Comparison of ENCODE assay signal across 17 cellular contexts in the genomic region with DNA sequence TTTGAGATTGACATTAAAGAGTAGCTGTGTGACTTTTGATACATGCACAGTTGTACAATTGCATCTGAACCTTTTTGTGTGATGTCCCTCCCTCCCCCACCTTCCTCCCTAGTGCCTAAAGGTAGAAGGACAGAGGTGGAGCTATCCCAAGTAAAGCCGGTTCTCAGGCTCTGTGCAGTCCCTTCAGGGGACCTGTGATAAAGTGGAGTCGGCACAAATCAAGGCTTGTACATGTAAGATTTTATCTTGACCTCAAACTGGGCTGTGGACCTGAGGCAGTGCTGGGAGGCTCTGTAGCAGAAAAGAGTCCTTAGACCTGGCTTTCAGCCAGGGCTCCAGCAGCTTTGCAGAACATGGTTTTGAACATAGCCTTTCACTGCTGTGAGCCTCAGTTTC. TPM values are rescaled to one million over a fixed set of nuclear protein-coding genes. Genes with fewer than 3 reads are reported as not detected.
DNase-seq lines count a peak whose midpoint lies in the region; ATAC-seq and TF ChIP-seq lines count a peak whose summit lies in the region.
"Had no signal": no experiment of that assay in that cellular context is flagged by ENCODE, and none has a peak within 500 bp of the region (broad histone marks: within the 10 kb centered on the region; RNA-seq: fewer than 3 reads in every experiment).

No MANE protein-coding gene starts in this region.

- H3K27me3 Mint-ChIP-seq in CD4-positive, alpha-beta memory T cell = no peaks in the 10 kb centered on the region
- no peaks in the 10 kb centered on the region for H3K27me3 Mint-ChIP-seq in activated T-helper 17 cell treated with anti-CD3 and anti-CD28 coated beads, Interleukin-2, amount 50 U/mL, for 72 hours
- no peaks in the 10 kb centered on the region for H3K27me3 Mint-ChIP-seq in naive thymus-derived CD4-positive, alpha-beta T cell

- POLR2A ChIA-PET in CD4-positive, alpha-beta memory T cell (lab: Charles Lee; ENCODE audit: partially characterized antibody) = interaction anchor here (0.8 to 11.0 kb wide), 4 partner anchors 29 to 96 kb away, joined by 3 to 81 read pairs (median 22); no protein-coding TSS in a partner anchor
- POLR2A ChIA-PET in naive thymus-derived CD4-positive, alpha-beta T cell (lab: Charles Lee) = interaction anchor here (0.8 to 2.2 kb wide), 6 partner anchors 27 to 97 kb away, joined by 3 to 8 read pairs (median 4); partner anchors contain the start of genes CMTM7 and CMTM8

- H3K4me1 Mint-ChIP-seq in CD4-positive, alpha-beta memory T cell = peaks cover 33 to 54% (median 47%) of the 10 kb centered on the region in 4 donors
- peaks cover 28% of the 10 kb centered on the region for H3K4me1 Mint-ChIP-seq in activated T-helper 17 cell treated with anti-CD3 and anti-CD28 coated beads, Interleukin-2, amount 50 U/mL, for 72 hours
- H3K4me1 Mint-ChIP-seq in naive thymus-derived CD4-positive, alpha-beta T cell = peaks cover 33 to 59% (median 50%) of the 10 kb centered on the region in 7 donors

- peaks cover 0 to 5% of the 10 kb centered on the region in 2 donors for H3K36me3 Mint-ChIP-seq in CD4-positive, alpha-beta memory T cell
- no peaks in the 10 kb centered on the region for H3K36me3 Mint-ChIP-seq in activated T-helper 17 cell treated with anti-CD3 and anti-CD28 coated beads, Interleukin-2, amount 50 U/mL, for 72 hours (ENCODE audit: low read depth)
- H3K36me3 Mint-ChIP-seq in naive thymus-derived CD4-positive, alpha-beta T cell = peaks cover 0 to 7% (median 1%) of the 10 kb centered on the region in 5 donors

- CTCF ChIA-PET in CD4-positive, alpha-beta memory T cell (lab: Charles Lee; ENCODE audit: partially characterized antibody) = interaction anchor here (0.6 to 14.1 kb wide), 14 partner anchors 10 to 165 kb away, joined by 3 to 382 read pairs (median 15); no protein-coding TSS in a partner anchor
- CTCF ChIA-PET in naive thymus-derived CD4-positive, alpha-beta T cell (lab: Charles Lee) = interaction anchor here (0.6 to 13.1 kb wide), 10 partner anchors 11 to 317 kb away, joined by 3 to 224 read pairs (median 3); no protein-coding TSS in a partner anchor

- H3K9me3 ChIP-seq in CD4-positive, alpha-beta memory T cell (ENCODE audit: control insufficient read depth in 1 of 2, low read length in 2 of 2) = no peaks in the 10 kb centered on the region
- H3K9me3 ChIP-seq in naive thymus-derived CD4-positive, alpha-beta T cell (ENCODE audit: control insufficient read depth in 2 of 3, low read length in 3 of 3) = no peaks in the 10 kb centered on the region
- no peaks in the 10 kb centered on the region for H3K9me3 ChIP-seq in spleen
- peaks cover 0 to 5% (median 0%) of the 10 kb centered on the region in 11 donors for H3K9me3 ChIP-seq in heart right ventricle
- H3K9me3 ChIP-seq: Peyer's patch, SK-N-SH had no signal

- no peaks in the 10 kb centered on the region for H3K36me3 ChIP-seq in CD4-positive, alpha-beta memory T cell (ENCODE audit: insufficient read depth, low read length)
- H3K36me3 ChIP-seq in naive thymus-derived CD4-positive, alpha-beta T cell (ENCODE audit: control insufficient read depth in 2 of 3, insufficient read depth in 3 of 3, low read length in 3 of 3) = no peaks in the 10 kb centered on the region
- H3K36me3 ChIP-seq in spleen (no peaks in the 10 kb centered on the region), heart right ventricle (no peaks in the 10 kb centered on the region)
- H3K36me3 ChIP-seq: Peyer's patch had no signal

- no peak for DNase-seq in CD4-positive, alpha-beta memory T cell
- DNase-seq in ELF-1 (ENCODE audit: low read depth, low spot score) (peak; percentile 81), C1 segment of cervical spinal cord (lab: John Stamatoyannopoulos, UW) (no peak), spleen (no peak), heart right ventricle (no peak), D341Med (ENCODE audit: low spot score) (no peak)
- no peak for DNase-seq in naive thymus-derived CD4-positive, alpha-beta T cell
- DNase-seq: DMS153, EL, H7, NCI-H1092, NCI-H2081 treated with DMSO at 0.1 percent for 48 hours, NCI-H510A treated with DMSO at 0.1 percent for 48 hours, Peyer's patch, Right ventricle myocardium superior, SK-N-SH had no signal

- intact Hi-C loops in CD4-positive, alpha-beta memory T cell (cut with micrococcal nuclease) = loop anchor here (5.0 kb wide), 1 partner anchor 56 kb away; the partner anchor contains the start of gene CMTM7
- intact Hi-C loops in naive thymus-derived CD4-positive, alpha-beta T cell (cut with micrococcal nuclease) = no loop called here
- intact Hi-C loops in spleen (cut with DNase I; ENCODE audit: low total_unique reads) (no loop called here), heart right ventricle (cut with DNase I) (loop anchor here in 8 of 10 donors (5.0 to 10.0 kb wide), 3 partner anchors 39 to 421 kb away; no protein-coding TSS in a partner anchor)

- peaks cover 45% of the 10 kb centered on the region for H3K4me1 ChIP-seq in CD4-positive, alpha-beta memory T cell (ENCODE audit: insufficient read depth, low read length)
- peaks cover 0 to 32% of the 10 kb centered on the region in 2 donors for H3K4me1 ChIP-seq in naive thymus-derived CD4-positive, alpha-beta T cell (ENCODE audit: control insufficient read depth in 2 of 2, insufficient read depth in 2 of 2, low read length in 2 of 2)
- peaks cover 0 to 22% (median 11%) of the 10 kb centered on the region in 6 donors for H3K4me1 ChIP-seq in spleen
- H3K4me1 ChIP-seq in heart right ventricle = peaks cover 0 to 24% (median 5%) of the 10 kb centered on the region in 9 donors

- peak overlapping the region in 5 of 8 donors; percentile 55 to 80 (median 72) for H3K4me3 Mint-ChIP-seq in CD4-positive, alpha-beta memory T cell
- peak overlapping the region; percentile 68 for H3K4me3 Mint-ChIP-seq in activated T-helper 17 cell treated with anti-CD3 and anti-CD28 coated beads, Interleukin-2, amount 50 U/mL, for 72 hours
- H3K4me3 Mint-ChIP-seq in naive thymus-derived CD4-positive, alpha-beta T cell = peak overlapping the region; percentile 8 to 87 (median 68)

- TF ChIP-seq POLR2A in spleen (IDR thresholded peaks at IDR 0.05) = no peak

- TF ChIP-seq CTCF in spleen (IDR thresholded peaks at IDR 0.05 in 8 of 11, conservative IDR thresholded peaks at IDR 0.05 in 3 of 11) = no peak
- TF ChIP-seq CTCF in heart right ventricle (IDR thresholded peaks at IDR 0.05) = no peak

- no peaks in the 10 kb centered on the region for H3K9me3 Mint-ChIP-seq in CD4-positive, alpha-beta memory T cell
- H3K9me3 Mint-ChIP-seq in activated T-helper 17 cell treated with anti-CD3 and anti-CD28 coated beads, Interleukin-2, amount 50 U/mL, for 72 hours = no peaks in the 10 kb centered on the region
- no peaks in the 10 kb centered on the region for H3K9me3 Mint-ChIP-seq in naive thymus-derived CD4-positive, alpha-beta T cell

- H3K27me3 ChIP-seq in CD4-positive, alpha-beta memory T cell (ENCODE audit: insufficient read depth, low read length) = no peaks in the 10 kb centered on the region
- no peaks in the 10 kb centered on the region for H3K27me3 ChIP-seq in naive thymus-derived CD4-positive, alpha-beta T cell (ENCODE audit: control insufficient read depth in 2 of 2, insufficient read depth in 2 of 2, low read length in 2 of 2)
- no peaks in the 10 kb centered on the region for H3K27me3 ChIP-seq in spleen (replicated peaks in 1 of 7)
- H3K27me3 ChIP-seq in heart right ventricle = no peaks in the 10 kb centered on the region
- H3K27me3 ChIP-seq: Peyer's patch had no signal

- no peak overlapping the region for H3K4me3 ChIP-seq in CD4-positive, alpha-beta memory T cell (ENCODE audit: low read length in 2 of 2)
- H3K4me3 ChIP-seq in naive thymus-derived CD4-positive, alpha-beta T cell (ENCODE audit: low read length) = no peak overlapping the region
- H3K4me3 ChIP-seq in spleen = no peak overlapping the region
- H3K4me3 ChIP-seq in heart right ventricle = no peak overlapping the region
- H3K4me3 ChIP-seq: Peyer's patch had no signal

- H3K27ac Mint-ChIP-seq in CD4-positive, alpha-beta memory T cell = peak overlapping the region in 5 of 7 donors; percentile 76 to 96 (median 82)
- peak overlapping the region; percentile 52 for H3K27ac Mint-ChIP-seq in activated T-helper 17 cell treated with anti-CD3 and anti-CD28 coated beads, Interleukin-2, amount 50 U/mL, for 72 hours
- peak overlapping the region; percentile 78 to 96 (median 92) for H3K27ac Mint-ChIP-seq in naive thymus-derived CD4-positive, alpha-beta T cell

- ATAC-seq in activated T-helper 17 cell treated with anti-CD3 and anti-CD28 coated beads, Interleukin-2, amount 50 U/mL, for 72 hours (replicated peaks) = no peak
- no peak for ATAC-seq in naive thymus-derived CD4-positive, alpha-beta T cell
- ATAC-seq in heart right ventricle = no peak

- H3K27ac ChIP-seq in CD4-positive, alpha-beta memory T cell (ENCODE audit: low read depth, low read length) = no peak overlapping the region
- H3K27ac ChIP-seq in naive thymus-derived CD4-positive, alpha-beta T cell (ENCODE audit: low read depth, low read length) = peak overlapping the region; percentile 49
- H3K27ac ChIP-seq in spleen (peak overlapping the region in 3 of 8 donors; percentile 18 to 35 (median 23)), heart right ventricle (no peak overlapping the region)
- H3K27ac ChIP-seq: Peyer's patch had no signal

- 51 to 76% (median 65%) methylated on average over 2 of the region's 2 CpGs for WGBS in spleen, 5 donors
- WGBS in heart right ventricle, 2 donors = 39% methylated on average over 2 of the region's 2 CpGs

RNA-seq across cellular contexts. Expression of gene CMTM7, which starts 55.5 kb away (rescaled TPM):
- total RNA-seq in CD4-positive, alpha-beta memory T cell = 10 to 100 TPM; 44.2 to 48.0 TPM
- 100 to 1,000 TPM in 1 of 2 donors, 10 to 100 TPM in 1; 83.4 to 137 TPM for polyA plus RNA-seq in CD4-positive, alpha-beta memory T cell
- 10 to 100 TPM; 26.9 to 51.1 TPM for total RNA-seq in activated T-helper 17 cell treated with anti-CD3 and anti-CD28 coated beads, Interleukin-2, amount 50 U/mL, for 72 hours
- 10 to 100 TPM; 38.6 to 60.1 (median 49.5) TPM for total RNA-seq in naive thymus-derived CD4-positive, alpha-beta T cell
- polyA plus RNA-seq in naive thymus-derived CD4-positive, alpha-beta T cell = 100 to 1,000 TPM in 1 of 2 donors, 10 to 100 TPM in 1; 87.7 to 157 TPM
- total RNA-seq in spleen = 10 to 100 TPM; 42.4 to 92.0 (median 48.6) TPM
- polyA plus RNA-seq in spleen = 10 to 100 TPM; 27.6 to 38.3 (median 32.8) TPM
- total RNA-seq in heart right ventricle = 1 to 10 TPM; 1.7 to 9.2 (median 2.8) TPM
- polyA plus RNA-seq in heart right ventricle = 1 to 10 TPM; 4.5 to 7.2 TPM

Comparison
In these comparisons a context has a peak if more than half of its experiments do, and no peak if none do; other contexts are left out.
1. intact Hi-C loops: an anchor here in CD4-positive, alpha-beta memory T cell (5.0 kb wide) and heart right ventricle (5.0 to 10.0 kb wide); none called in naive thymus-derived CD4-positive, alpha-beta T cell and spleen.